In the genomic region with DNA sequence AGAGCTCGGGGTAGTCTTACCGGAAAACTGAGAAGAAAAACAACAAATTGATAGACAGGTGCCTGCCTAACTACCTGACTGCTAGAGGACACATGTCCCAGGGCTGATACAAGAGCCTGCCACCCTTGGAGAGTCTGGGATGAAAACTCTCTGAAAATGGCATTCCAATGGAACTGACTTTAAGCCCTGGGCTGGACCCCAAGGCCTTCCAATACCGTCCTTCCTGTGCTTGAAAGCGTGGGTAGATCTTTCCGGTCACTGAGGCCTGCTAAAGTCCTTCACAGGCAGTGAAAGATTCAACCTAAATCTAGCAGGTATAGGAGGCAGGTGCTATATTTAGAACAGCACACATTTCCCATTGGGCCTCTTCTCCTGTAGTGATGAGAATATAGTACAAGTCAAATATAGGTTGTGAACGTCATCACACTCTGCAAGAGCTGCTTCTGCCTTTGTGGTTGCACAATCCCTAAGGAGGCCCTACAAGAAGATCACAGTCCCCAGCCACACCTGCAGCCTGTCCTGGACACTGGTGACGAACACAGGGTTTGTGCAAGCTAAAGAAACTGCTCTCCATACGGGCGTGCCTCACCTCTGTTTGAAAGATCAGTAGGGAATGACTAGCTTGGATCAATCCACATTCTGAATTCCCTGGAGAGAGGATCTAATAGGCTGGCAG, we compare ENCODE assay signal across 1 cellular context.
TF ChIP-seq lines count a peak whose summit lies in the region.

No MANE protein-coding gene starts in this region.

TF ChIP-seq in HCT116, 20 proteins besides CTCF, POLR2A, EP300 and RAD21 (continued from another document):
- TF ChIP-seq, protein P1, sequence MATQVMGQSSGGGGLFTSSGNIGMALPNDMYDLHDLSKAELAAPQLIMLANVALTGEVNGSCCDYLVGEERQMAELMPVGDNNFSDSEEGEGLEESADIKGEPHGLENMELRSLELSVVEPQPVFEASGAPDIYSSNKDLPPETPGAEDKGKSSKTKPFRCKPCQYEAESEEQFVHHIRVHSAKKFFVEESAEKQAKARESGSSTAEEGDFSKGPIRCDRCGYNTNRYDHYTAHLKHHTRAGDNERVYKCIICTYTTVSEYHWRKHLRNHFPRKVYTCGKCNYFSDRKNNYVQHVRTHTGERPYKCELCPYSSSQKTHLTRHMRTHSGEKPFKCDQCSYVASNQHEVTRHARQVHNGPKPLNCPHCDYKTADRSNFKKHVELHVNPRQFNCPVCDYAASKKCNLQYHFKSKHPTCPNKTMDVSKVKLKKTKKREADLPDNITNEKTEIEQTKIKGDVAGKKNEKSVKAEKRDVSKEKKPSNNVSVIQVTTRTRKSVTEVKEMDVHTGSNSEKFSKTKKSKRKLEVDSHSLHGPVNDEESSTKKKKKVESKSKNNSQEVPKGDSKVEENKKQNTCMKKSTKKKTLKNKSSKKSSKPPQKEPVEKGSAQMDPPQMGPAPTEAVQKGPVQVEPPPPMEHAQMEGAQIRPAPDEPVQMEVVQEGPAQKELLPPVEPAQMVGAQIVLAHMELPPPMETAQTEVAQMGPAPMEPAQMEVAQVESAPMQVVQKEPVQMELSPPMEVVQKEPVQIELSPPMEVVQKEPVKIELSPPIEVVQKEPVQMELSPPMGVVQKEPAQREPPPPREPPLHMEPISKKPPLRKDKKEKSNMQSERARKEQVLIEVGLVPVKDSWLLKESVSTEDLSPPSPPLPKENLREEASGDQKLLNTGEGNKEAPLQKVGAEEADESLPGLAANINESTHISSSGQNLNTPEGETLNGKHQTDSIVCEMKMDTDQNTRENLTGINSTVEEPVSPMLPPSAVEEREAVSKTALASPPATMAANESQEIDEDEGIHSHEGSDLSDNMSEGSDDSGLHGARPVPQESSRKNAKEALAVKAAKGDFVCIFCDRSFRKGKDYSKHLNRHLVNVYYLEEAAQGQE (IDR thresholded peaks at IDR 0.05; ENCODE audit: low read depth): no peak
- TF ChIP-seq CEBPB (IDR thresholded peaks at IDR 0.05; ENCODE audit: low read depth) (no peak), SIN3A (IDR thresholded peaks at IDR 0.05; ENCODE audit: low read depth) (no peak), ZFX (IDR thresholded peaks at IDR 0.05) (no peak), JUND (IDR thresholded peaks at IDR 0.05) (no peak), EZH2phosphoT487 (IDR thresholded peaks at IDR 0.05; ENCODE audit: borderline replicate concordance) (no peak), YY1 (IDR thresholded peaks at IDR 0.05; ENCODE audit: extremely low read depth, insufficient replicate concordance, low read depth, low read length) (no peak), EZH2 (IDR thresholded peaks at IDR 0.05) (no peak), ELF1 (IDR thresholded peaks at IDR 0.05; ENCODE audit: borderline replicate concordance, low read depth) (no peak)
- TF ChIP-seq, protein P2, sequence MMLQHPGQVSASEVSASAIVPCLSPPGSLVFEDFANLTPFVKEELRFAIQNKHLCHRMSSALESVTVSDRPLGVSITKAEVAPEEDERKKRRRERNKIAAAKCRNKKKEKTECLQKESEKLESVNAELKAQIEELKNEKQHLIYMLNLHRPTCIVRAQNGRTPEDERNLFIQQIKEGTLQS (IDR thresholded peaks at IDR 0.05): no peak
